Comparison of ENCODE assay signal across 8 cellular contexts in the genomic region with DNA sequence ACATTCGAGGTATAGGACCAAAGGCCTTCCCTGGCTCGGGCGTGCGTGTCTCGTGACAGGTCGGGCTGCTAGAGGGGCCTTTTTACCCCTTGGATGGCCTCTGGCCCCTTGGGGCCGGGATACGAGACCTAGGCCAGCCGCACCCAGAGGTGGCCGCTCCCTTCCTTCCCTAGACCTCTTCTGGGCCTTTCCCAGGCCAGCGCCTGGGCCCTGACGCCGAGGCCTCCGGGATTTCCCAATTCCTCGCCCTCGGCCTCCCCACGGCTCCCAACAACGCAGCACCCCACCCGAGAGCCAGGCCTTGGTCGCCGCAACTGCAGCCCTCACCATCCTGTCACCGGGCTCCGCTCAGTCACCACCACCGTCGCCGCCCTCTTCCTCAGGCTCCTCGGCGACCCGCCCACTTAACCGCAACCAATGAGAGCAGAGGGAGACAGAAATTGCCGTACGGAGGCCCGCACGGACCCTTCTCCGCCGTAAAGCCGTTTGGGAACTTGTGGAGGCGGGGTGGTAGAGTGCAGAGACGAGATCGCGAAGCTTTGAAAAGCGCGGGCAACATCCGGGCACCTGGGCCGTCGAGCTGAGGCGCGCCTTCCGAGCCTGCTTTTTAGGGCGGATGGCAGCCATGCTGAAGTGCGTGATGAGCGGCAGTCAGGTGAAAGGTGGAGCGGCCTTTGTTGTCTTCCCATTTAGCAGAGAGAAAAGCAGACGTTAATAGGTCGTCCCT. TPM values are rescaled to one million over a fixed set of nuclear protein-coding genes. Genes with fewer than 3 reads are reported as not detected.
A peak's percentile ranks its signal among the peaks of the same experiment; 100 is the strongest.
DNase-seq lines count a peak whose midpoint lies in the region; ATAC-seq and TF ChIP-seq lines count a peak whose summit lies in the region.

RAD9B (plus strand) TSS at position 610 of the 727 bp plus-strand sequence; CDS start at position 617, 7 bp downstream.
VPS29 (minus strand) TSS at position 390 of the 727 bp plus-strand sequence; CDS start at position 330, 60 bp downstream.

- peak; percentile 88 for ATAC-seq in GM21619 (IDR thresholded peaks at IDR 0.05; ENCODE audit: unreplicated experiment)

- H3K4me3 ChIP-seq in epithelial cell of proximal tubule (ENCODE audit: low read depth, low read length), result peak within 1 kb of the TSS; percentile 98

- TF ChIP-seq RAD21 in Ishikawa (IDR thresholded peaks at IDR 0.05; ENCODE audit: low read depth), result no peak

- no peak for TF ChIP-seq CTCF in epithelial cell of proximal tubule (conservative IDR thresholded peaks at IDR 0.05; ENCODE audit: low read depth, low read length)

- peak; percentile 32; the same call in 1 of the 2 replicates for TF ChIP-seq EP300 in Ishikawa (IDR thresholded peaks at IDR 0.05; ENCODE audit: borderline replicate concordance)

- peak; percentile 97 for DNase-seq in DMS153 treated with DMSO at 0.1 percent for 48 hours (lab: John Stamatoyannopoulos, UW; ENCODE audit: unreplicated experiment)
- peak; percentile 68 for DNase-seq in OCI-M2 (lab: John Stamatoyannopoulos, UW; ENCODE audit: unreplicated experiment)
- DNase-seq in activated T-cell treated with anti-CD3 and anti-CD28 coated beads, Interleukin-2, amount 50 U/mL, for 1 hour, result peak; percentile 97
- DNase-seq in epithelial cell of proximal tubule (ENCODE audit: low read depth), result peak; percentile 80
- peak; percentile 98 for DNase-seq in mucosa of gallbladder (ENCODE audit: low spot score)
- peak; percentile 98 for DNase-seq in stimulated activated CD8-positive, alpha-beta memory T cell treated with anti-CD3 and anti-CD28 coated beads, Interleukin-4, amount 100 ng/mL, for 24 hours (ENCODE audit: low read depth)

TF ChIP-seq in Ishikawa, 13 proteins besides CTCF, POLR2A, EP300 and RAD21:
- TF ChIP-seq YY1 (IDR thresholded peaks at IDR 0.05; ENCODE audit: low read depth), result peak; percentile 87
- TF ChIP-seq TEAD4 (IDR thresholded peaks at IDR 0.05), result peak; percentile 52; the same call in 1 of the 2 replicates
- TF ChIP-seq TCF12 (IDR thresholded peaks at IDR 0.05; ENCODE audit: low read depth), result peak; percentile 75
- TF ChIP-seq NFIC (IDR thresholded peaks at IDR 0.05), result no peak
- TF ChIP-seq CEBPB (IDR thresholded peaks at IDR 0.05), result no peak
- 0 out of 2 replicates have a peak, but pooled peaks have one; percentile 62 for TF ChIP-seq FOXM1 (IDR thresholded peaks at IDR 0.05; ENCODE audit: borderline replicate concordance, low read depth)
- peak; percentile 75 for TF ChIP-seq TAF1 (IDR thresholded peaks at IDR 0.05; ENCODE audit: low read depth)
- TF ChIP-seq, protein P1, sequence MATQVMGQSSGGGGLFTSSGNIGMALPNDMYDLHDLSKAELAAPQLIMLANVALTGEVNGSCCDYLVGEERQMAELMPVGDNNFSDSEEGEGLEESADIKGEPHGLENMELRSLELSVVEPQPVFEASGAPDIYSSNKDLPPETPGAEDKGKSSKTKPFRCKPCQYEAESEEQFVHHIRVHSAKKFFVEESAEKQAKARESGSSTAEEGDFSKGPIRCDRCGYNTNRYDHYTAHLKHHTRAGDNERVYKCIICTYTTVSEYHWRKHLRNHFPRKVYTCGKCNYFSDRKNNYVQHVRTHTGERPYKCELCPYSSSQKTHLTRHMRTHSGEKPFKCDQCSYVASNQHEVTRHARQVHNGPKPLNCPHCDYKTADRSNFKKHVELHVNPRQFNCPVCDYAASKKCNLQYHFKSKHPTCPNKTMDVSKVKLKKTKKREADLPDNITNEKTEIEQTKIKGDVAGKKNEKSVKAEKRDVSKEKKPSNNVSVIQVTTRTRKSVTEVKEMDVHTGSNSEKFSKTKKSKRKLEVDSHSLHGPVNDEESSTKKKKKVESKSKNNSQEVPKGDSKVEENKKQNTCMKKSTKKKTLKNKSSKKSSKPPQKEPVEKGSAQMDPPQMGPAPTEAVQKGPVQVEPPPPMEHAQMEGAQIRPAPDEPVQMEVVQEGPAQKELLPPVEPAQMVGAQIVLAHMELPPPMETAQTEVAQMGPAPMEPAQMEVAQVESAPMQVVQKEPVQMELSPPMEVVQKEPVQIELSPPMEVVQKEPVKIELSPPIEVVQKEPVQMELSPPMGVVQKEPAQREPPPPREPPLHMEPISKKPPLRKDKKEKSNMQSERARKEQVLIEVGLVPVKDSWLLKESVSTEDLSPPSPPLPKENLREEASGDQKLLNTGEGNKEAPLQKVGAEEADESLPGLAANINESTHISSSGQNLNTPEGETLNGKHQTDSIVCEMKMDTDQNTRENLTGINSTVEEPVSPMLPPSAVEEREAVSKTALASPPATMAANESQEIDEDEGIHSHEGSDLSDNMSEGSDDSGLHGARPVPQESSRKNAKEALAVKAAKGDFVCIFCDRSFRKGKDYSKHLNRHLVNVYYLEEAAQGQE (IDR thresholded peaks at IDR 0.05; ENCODE audit: low read depth), result no peak
- no peak for TF ChIP-seq CREB1 (IDR thresholded peaks at IDR 0.05; ENCODE audit: low read depth)
- peak; percentile 100 for TF ChIP-seq MAX (IDR thresholded peaks at IDR 0.05)
- TF ChIP-seq, protein P2, sequence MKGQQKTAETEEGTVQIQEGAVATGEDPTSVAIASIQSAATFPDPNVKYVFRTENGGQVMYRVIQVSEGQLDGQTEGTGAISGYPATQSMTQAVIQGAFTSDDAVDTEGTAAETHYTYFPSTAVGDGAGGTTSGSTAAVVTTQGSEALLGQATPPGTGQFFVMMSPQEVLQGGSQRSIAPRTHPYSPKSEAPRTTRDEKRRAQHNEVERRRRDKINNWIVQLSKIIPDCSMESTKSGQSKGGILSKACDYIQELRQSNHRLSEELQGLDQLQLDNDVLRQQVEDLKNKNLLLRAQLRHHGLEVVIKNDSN (IDR thresholded peaks at IDR 0.05), result no peak
- TF ChIP-seq EGR1 (IDR thresholded peaks at IDR 0.05), result peak; percentile 47; the same call in 1 of the 2 replicates
- no peak for TF ChIP-seq ZBTB7A (IDR thresholded peaks at IDR 0.05; ENCODE audit: low read depth)
TF ChIP-seq in Ishikawa: peak in this region for 7.

RNA-seq across cellular contexts. Expression of gene RAD9B, which starts in this region (rescaled TPM):
- total RNA-seq in epithelial cell of proximal tubule (0.22 TPM in 1 of 2 replicates, not detected in the other), mucosa of gallbladder (0.35 TPM)

RNA-seq across cellular contexts. Expression of gene VPS29, which starts in this region (rescaled TPM):
- 90.1 and 158 TPM in 2 replicates for total RNA-seq in epithelial cell of proximal tubule
- total RNA-seq in mucosa of gallbladder, result 85.6 TPM

Comparison
In these comparisons a context has a peak if more than half of its experiments do, and no peak if none do; other contexts are left out.
1. Peak in every context shown above with its lines: DNase-seq, ATAC-seq and H3K4me3 ChIP-seq.